17 cellular contexts compared by ENCODE assay signal in genomic region chr16:62963846-62964245, GRCh38.
DNase-seq lines count a peak whose midpoint lies in the region; ATAC-seq and TF ChIP-seq lines count a peak whose summit lies in the region.
"Had no signal": no experiment of that assay in that cellular context is flagged by ENCODE, and none has a peak within 500 bp of the region (broad histone marks: within the 10 kb centered on the region; RNA-seq: fewer than 3 reads in every experiment).

No MANE protein-coding gene starts in this region.

- no peak overlapping the region for H2AFZ ChIP-seq in OCI-LY3 (ENCODE audit: low read depth, low read length)

- no peaks in the 10 kb centered on the region for H4K20me1 ChIP-seq in OCI-LY3 (ENCODE audit: insufficient read depth, low read length)
- H4K20me1 ChIP-seq: BLaER1 had no signal

- H3K4me2 ChIP-seq in OCI-LY3 (ENCODE audit: low read length) = peak overlapping the region; percentile 3; the same call in 1 of the 2 replicates
- H3K4me2 ChIP-seq: BLaER1, KMS-11 had no signal

- H3K27ac ChIP-seq in OCI-LY3 (ENCODE audit: low read length) = no peak overlapping the region
- H3K27ac ChIP-seq: 22Rv1, BLaER1, KMS-11 had no signal

- H3K4me1 ChIP-seq in OCI-LY3 (ENCODE audit: low read length) = peaks cover 12% of the 10 kb centered on the region
- H3K4me1 ChIP-seq: Caco-2 had no signal

- no peaks in the 10 kb centered on the region for H3K27me3 ChIP-seq in OCI-LY3 (ENCODE audit: low read depth, low read length)
- H3K27me3 ChIP-seq: BLaER1 had no signal

- ATAC-seq in HG02885 (IDR thresholded peaks at IDR 0.05; ENCODE audit: poor library complexity, unreplicated experiment) (peak; percentile 79), GM18519 (IDR thresholded peaks at IDR 0.05; ENCODE audit: low FRiP score, unreplicated experiment) (no peak)
- ATAC-seq: HCT116, HepG2 had no signal

- H3K36me3 ChIP-seq in OCI-LY3 (replicated peaks; ENCODE audit: low read depth, low read length) = no peaks in the 10 kb centered on the region
- H3K36me3 ChIP-seq: BLaER1 had no signal

- no peak overlapping the region for H3K4me3 ChIP-seq in OCI-LY3 (ENCODE audit: low read length)
- H3K4me3 ChIP-seq: BLaER1 had no signal

- no peak for TF ChIP-seq CTCF in OCI-LY3 (IDR thresholded peaks at IDR 0.05; ENCODE audit: low read depth, low read length)

- no peak overlapping the region for H3K9ac ChIP-seq in OCI-LY3 (ENCODE audit: low read length)
- H3K9ac ChIP-seq: BLaER1, KMS-11 had no signal

- H3K9me3 ChIP-seq in OCI-LY3 (ENCODE audit: insufficient read depth, low read length) = no peaks in the 10 kb centered on the region
- H3K9me3 ChIP-seq: Caco-2 had no signal

- DNase-seq in SIG-M5 treated with dmso at 0.1 percent for 504 hours (lab: John Stamatoyannopoulos, UW; ENCODE audit: unreplicated experiment) = peak; percentile 17
- no peak for DNase-seq in SIG-M5 (lab: John Stamatoyannopoulos, UW)
- DNase-seq in iPS-NIHi7 (ENCODE audit: extremely low spot score) = no peak
- no peak for DNase-seq in HCEC 1CT
- DNase-seq in NCI-H226 = no peak
- DNase-seq: Caco-2; CD8-positive, alpha-beta memory T cell; DND-41; GF-D8 had no signal

- no peaks in the 10 kb centered on the region for H3K79me2 ChIP-seq in OCI-LY3 (ENCODE audit: low read length)
